In the genomic region with DNA sequence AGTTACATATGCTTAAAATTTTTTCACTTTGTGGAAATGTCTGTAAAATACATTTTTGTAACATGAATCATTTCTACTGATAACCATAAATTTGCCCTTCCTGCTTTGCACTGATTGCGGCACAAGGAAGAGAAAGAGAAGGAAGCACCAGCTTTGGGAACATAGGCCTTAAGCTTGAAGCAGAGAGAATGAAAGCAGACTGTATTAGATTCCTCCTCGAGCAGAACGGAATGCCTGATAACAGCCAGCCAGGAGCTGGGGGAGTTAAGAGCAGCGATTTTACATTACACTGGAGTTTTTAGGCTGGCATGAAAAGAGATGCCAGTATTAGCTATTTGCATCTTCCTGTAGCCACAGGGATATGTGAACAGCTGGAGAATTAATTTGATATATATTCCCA, we compare ENCODE assay signal across 1 cellular context.
TF ChIP-seq lines count a peak whose summit lies in the region.

No MANE protein-coding gene starts in this region.

TF ChIP-seq in H1, 55 proteins besides CTCF, POLR2A, EP300 and RAD21:
- TF ChIP-seq BCL11A (IDR thresholded peaks at IDR 0.05; ENCODE audit: low read depth in 2 of 2, low read length in 2 of 2): no peak
- TF ChIP-seq SP2 (IDR thresholded peaks at IDR 0.05; ENCODE audit: low read length): no peak
- TF ChIP-seq YY1 (IDR thresholded peaks at IDR 0.05; ENCODE audit: low read depth, low read length): no peak
- no peak for TF ChIP-seq POLR2AphosphoS5 (IDR thresholded peaks at IDR 0.05; ENCODE audit: low read depth, low read length)
- no peak for TF ChIP-seq GABPA (IDR thresholded peaks at IDR 0.05; ENCODE audit: borderline replicate concordance, insufficient read depth, low read length)
- no peak for TF ChIP-seq FOSL1 (IDR thresholded peaks at IDR 0.05; ENCODE audit: insufficient read depth, low read depth, low read length)
- no peak for TF ChIP-seq SAP30 (IDR thresholded peaks at IDR 0.05; ENCODE audit: insufficient read depth, insufficient replicate concordance, low read length)
